Comparison of ENCODE assay signal across 9 cellular contexts in the genomic region with DNA sequence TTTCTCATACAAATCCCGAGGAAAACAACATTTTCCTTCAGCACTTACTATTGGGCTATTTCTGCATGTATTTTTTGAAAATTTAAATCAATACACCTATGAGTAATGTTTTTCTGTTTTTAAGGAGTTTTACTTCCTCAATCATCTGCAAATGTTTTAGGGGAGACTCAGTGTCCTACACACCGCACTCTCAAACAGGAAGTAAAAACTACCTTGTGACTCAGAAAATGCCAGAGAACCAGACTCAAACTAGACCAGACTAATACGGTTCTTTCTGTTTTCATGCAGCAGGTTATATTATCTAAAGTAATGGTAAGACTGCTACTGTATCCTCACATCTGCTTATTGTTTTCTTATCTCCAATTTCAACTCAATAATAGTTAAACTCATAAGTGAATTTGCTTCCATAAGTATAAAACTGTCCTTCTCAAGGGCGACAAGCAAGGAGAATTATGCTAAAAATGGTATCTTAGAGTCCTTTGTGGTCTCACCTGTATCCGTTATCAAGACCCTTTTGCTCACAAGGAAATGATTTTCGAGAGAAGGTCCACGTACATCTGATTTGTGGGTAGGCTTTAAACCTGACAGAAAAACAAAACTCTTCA. TPM values are rescaled to one million over a fixed set of nuclear protein-coding genes. Genes with fewer than 3 reads are reported as not detected.
DNase-seq lines count a peak whose midpoint lies in the region; ATAC-seq and TF ChIP-seq lines count a peak whose summit lies in the region.
"Had no signal": no experiment of that assay in that cellular context is flagged by ENCODE, and none has a peak within 500 bp of the region (broad histone marks: within the 10 kb centered on the region; RNA-seq: fewer than 3 reads in every experiment).

No MANE protein-coding gene starts in this region.

- no peak for TF ChIP-seq POLR2A in erythroblast (IDR thresholded peaks at IDR 0.05; ENCODE audit: low read length)

- peak overlapping the region; percentile 84 to 95 (median 92) for H3K27ac Mint-ChIP-seq in naive B cell

- ATAC-seq in GM18909 (IDR thresholded peaks at IDR 0.05; ENCODE audit: poor library complexity, unreplicated experiment) (peak; percentile 89), HG02763 (IDR thresholded peaks at IDR 0.05; ENCODE audit: unreplicated experiment) (peak; percentile 80), naive B cell (ENCODE audit: low read depth in 2 of 2) (peak; percentile 94)

- no peaks in the 10 kb centered on the region for H3K4me1 ChIP-seq in BE2C
- no peaks in the 10 kb centered on the region for H3K4me1 ChIP-seq in tibial artery

- H3K36me3 Mint-ChIP-seq in naive B cell = no peaks in the 10 kb centered on the region

- DNase-seq in NAMALWA (ENCODE audit: low spot score) = peak; percentile 80
- peak; percentile 81 for DNase-seq in naive B cell
- no peak for DNase-seq in BE2C
- DNase-seq in tibial artery = no peak
- no peak for DNase-seq in erythroblast (lab: John Stamatoyannopoulos, UW)
- DNase-seq in NCI-H748 (lab: John Stamatoyannopoulos, UW; ENCODE audit: unreplicated experiment) = no peak

- H3K9me3 Mint-ChIP-seq in naive B cell = no peaks in the 10 kb centered on the region

- H3K36me3 ChIP-seq in BE2C = no peaks in the 10 kb centered on the region
- no peaks in the 10 kb centered on the region for H3K36me3 ChIP-seq in tibial artery
- H3K36me3 ChIP-seq: neutrophil had no signal

- TF ChIP-seq CTCF in BE2C (IDR thresholded peaks at IDR 0.05; ENCODE audit: low read depth, low read length) = no peak
- TF ChIP-seq CTCF in tibial artery (IDR thresholded peaks at IDR 0.05) = no peak

- no peaks in the 10 kb centered on the region for H3K9me3 ChIP-seq in BE2C
- H3K9me3 ChIP-seq in tibial artery = no peaks in the 10 kb centered on the region
- H3K9me3 ChIP-seq: neutrophil had no signal

- no peak overlapping the region for H3K4me3 ChIP-seq in BE2C (ENCODE audit: low read depth, low read length)
- no peak overlapping the region for H3K4me3 ChIP-seq in tibial artery

- H3K27ac ChIP-seq in tibial artery = no peak overlapping the region
- H3K27ac ChIP-seq: neutrophil had no signal

- peak overlapping the region; percentile 24 to 78 (median 66) for H3K4me3 Mint-ChIP-seq in naive B cell

- H3K4me1 Mint-ChIP-seq in naive B cell = peaks cover 42 to 68% (median 59%) of the 10 kb centered on the region in 3 donors

- H3K27me3 Mint-ChIP-seq in naive B cell = no peaks in the 10 kb centered on the region

- intact Hi-C loops in tibial artery (cut with DNase I; ENCODE audit: low total_unique reads) = no loop called here

- peaks cover 62% of the 10 kb centered on the region for H3K27me3 ChIP-seq in BE2C
- H3K27me3 ChIP-seq in tibial artery = no peaks in the 10 kb centered on the region
- H3K27me3 ChIP-seq: neutrophil had no signal

RNA-seq across cellular contexts. Expression of a gene that starts 52.5 kb away (rescaled TPM):
- polyA plus RNA-seq in naive B cell (ENCODE audit: low read depth in 6 of 6) = under 1 TPM in 3 of 6 donors, not detected in 3; 0.08 to 0.47 (median 0.36) TPM
- not detected for polyA plus RNA-seq in BE2C (2012; ENCODE audit: insufficient read depth, insufficient read length, low read depth)

RNA-seq across cellular contexts. Expression of a gene that starts 59.4 kb away (rescaled TPM):
- not detected for polyA plus RNA-seq in naive B cell (ENCODE audit: low read depth in 6 of 6)
- polyA plus RNA-seq in BE2C (2012; ENCODE audit: insufficient read depth, insufficient read length, low read depth) = not detected

Comparison
In these comparisons a context has a peak if more than half of its experiments do, and no peak if none do; other contexts are left out.
1. DNase-seq: peak in NAMALWA (single experiment) and naive B cell (single experiment); none in BE2C (single experiment), tibial artery (0 of 2), erythroblast (0 of 2) and NCI-H748 (single experiment).
2. Peak in every context shown above with its lines, with median percentiles within 50 percentile points of each other: ATAC-seq.